10 cellular contexts compared by ENCODE assay signal in genomic region chr2:46239847-46240181, GRCh38. TPM values are rescaled to one million over a fixed set of nuclear protein-coding genes. Genes with fewer than 3 reads are reported as not detected.
DNase-seq lines count a peak whose midpoint lies in the region; ATAC-seq and TF ChIP-seq lines count a peak whose summit lies in the region.
"Had no signal": no experiment of that assay in that cellular context is flagged by ENCODE, and none has a peak within 500 bp of the region (broad histone marks: within the 10 kb centered on the region; RNA-seq: fewer than 3 reads in every experiment).

No MANE protein-coding gene starts in this region.

- H3K4me1 Mint-ChIP-seq in activated naive CD4-positive, alpha-beta T cell treated with anti-CD3 and anti-CD28 coated beads, Interleukin-2, amount 10 ng/mL, durations not matched to agents 7 days and 5 days = peaks cover 44% of the 10 kb centered on the region

- H3K4me3 Mint-ChIP-seq in activated naive CD4-positive, alpha-beta T cell treated with anti-CD3 and anti-CD28 coated beads, Interleukin-2, amount 10 ng/mL, durations not matched to agents 7 days and 5 days = no peak overlapping the region
- H3K4me3 Mint-ChIP-seq: GM23338 had no signal

- no TSS peak for BruUV-seq in PC-9 (replicated peaks; lab: Mats Ljungman, UMichigan)

- peak; percentile 65 for ATAC-seq in GM21447 (IDR thresholded peaks at IDR 0.05; ENCODE audit: unreplicated experiment)
- ATAC-seq in GM21529 (IDR thresholded peaks at IDR 0.05; ENCODE audit: unreplicated experiment) = no peak
- ATAC-seq in aorta (ENCODE audit: low FRiP score) = no peak
- ATAC-seq: GM23338 had no signal

- H3K9me3 ChIP-seq in PC-9 (ENCODE audit: insufficient read depth, low read depth) = no peaks in the 10 kb centered on the region
- H3K9me3 ChIP-seq in aorta (ENCODE audit: control insufficient read depth, low read length) = no peaks in the 10 kb centered on the region

- H3K4me1 ChIP-seq in PC-9 (replicated peaks; ENCODE audit: insufficient read depth) (peaks cover 14% of the 10 kb centered on the region), aorta (ENCODE audit: control insufficient read depth in 1 of 2, insufficient read depth in 2 of 2, low read length in 2 of 2) (no peaks in the 10 kb centered on the region)

- TF ChIP-seq CTCF in PC-9 (conservative IDR thresholded peaks at IDR 0.05) = no peak

- H3K27me3 ChIP-seq in PC-9 (ENCODE audit: insufficient read depth, low read depth) = no peaks in the 10 kb centered on the region
- H3K27me3 ChIP-seq in aorta (ENCODE audit: control insufficient read depth in 1 of 2, insufficient read depth in 2 of 2, low read length in 1 of 2) = no peaks in the 10 kb centered on the region

- peak overlapping the region; percentile 86 for H3K27ac Mint-ChIP-seq in activated naive CD4-positive, alpha-beta T cell treated with anti-CD3 and anti-CD28 coated beads, Interleukin-2, amount 10 ng/mL, durations not matched to agents 7 days and 5 days
- H3K27ac Mint-ChIP-seq: GM23338 had no signal

- H3K4me3 ChIP-seq in PC-9 (no peak overlapping the region), aorta (ENCODE audit: low read length in 2 of 2) (no peak overlapping the region)
- H3K4me3 ChIP-seq: GM23338 had no signal

- H3K27me3 Mint-ChIP-seq in activated naive CD4-positive, alpha-beta T cell treated with anti-CD3 and anti-CD28 coated beads, Interleukin-2, amount 10 ng/mL, durations not matched to agents 7 days and 5 days = no peaks in the 10 kb centered on the region

- H3K27ac ChIP-seq in PC-9 (no peak overlapping the region), aorta (ENCODE audit: low read depth in 1 of 2, low read length in 2 of 2) (no peak overlapping the region)

- no peaks in the 10 kb centered on the region for H3K9me2 ChIP-seq in PC-9 (ENCODE audit: insufficient read depth)

- DNase-seq in activated CD4-positive, CD25-positive, alpha-beta regulatory T cell treated with anti-CD3 and anti-CD28 coated beads, Interleukin-2, amount 50 U/mL, for 16 hours (ENCODE audit: low read depth, low spot score) = peak; percentile 41
- peak; percentile 77 for DNase-seq in activated naive CD4-positive, alpha-beta T cell treated with anti-CD3 and anti-CD28 coated beads, Interleukin-2, amount 10 ng/mL, durations not matched to agents 7 days and 5 days
- peak; percentile 35 to 59 (median 38) for DNase-seq in stimulated activated CD4-positive, alpha-beta T cell treated with anti-CD3 and anti-CD28 coated beads, TNF-alpha, amount 100 ng/mL, for 24 hours (ENCODE audit: low read depth in 3 of 3)
- no peak for DNase-seq in mucosa of gallbladder (ENCODE audit: low spot score)
- no peak for DNase-seq in PC-9
- no peak for DNase-seq in aorta
- DNase-seq: KG1 had no signal

- no peaks in the 10 kb centered on the region for H3K36me3 ChIP-seq in PC-9 (ENCODE audit: low read depth)
- no peaks in the 10 kb centered on the region for H3K36me3 ChIP-seq in aorta (ENCODE audit: control insufficient read depth in 1 of 2, insufficient read depth in 2 of 2, low read length in 1 of 2)

- WGBS in aorta, 2 donors = 95 to 96% methylated on average over 4 of the region's 4 CpGs

- H3F3A ChIP-seq in PC-9 (ENCODE audit: insufficient read depth, low read depth) = peaks cover 4% of the 10 kb centered on the region; the same call in 1 of the 2 replicates

- no peak overlapping the region for H2AFZ ChIP-seq in PC-9
- H2AFZ ChIP-seq: GM23338 had no signal

- no peaks in the 10 kb centered on the region for H3K79me2 ChIP-seq in PC-9 (ENCODE audit: low read depth)

- POLR2A ChIA-PET in PC-9 (lab: Charles Lee; ENCODE audit: unreplicated experiment) = no interaction called here

- H4K20me1 ChIP-seq in PC-9 (ENCODE audit: insufficient read depth) = no peaks in the 10 kb centered on the region

- CTCF ChIA-PET in activated naive CD4-positive, alpha-beta T cell treated with anti-CD3 and anti-CD28 coated beads, Interleukin-2, amount 10 ng/mL, durations not matched to agents 7 days and 5 days (lab: Charles Lee) = interaction anchor here (1.0 to 1.3 kb wide), 4 partner anchors 9 to 176 kb away, joined by 3 to 7 read pairs (median 4); no protein-coding TSS in a partner anchor
- CTCF ChIA-PET in PC-9 (lab: Charles Lee) = no interaction called here

- H3K9me3 Mint-ChIP-seq in activated naive CD4-positive, alpha-beta T cell treated with anti-CD3 and anti-CD28 coated beads, Interleukin-2, amount 10 ng/mL, durations not matched to agents 7 days and 5 days = peaks cover 6% of the 10 kb centered on the region
- H3K9me3 Mint-ChIP-seq: GM23338 had no signal

- intact Hi-C loops in PC-9 (cut with micrococcal nuclease; ENCODE audit: unreplicated experiment) (no loop called here), aorta (cut with DNase I) (no loop called here)

- peaks cover 4% of the 10 kb centered on the region for H3K36me3 Mint-ChIP-seq in activated naive CD4-positive, alpha-beta T cell treated with anti-CD3 and anti-CD28 coated beads, Interleukin-2, amount 10 ng/mL, durations not matched to agents 7 days and 5 days

- H3K4me2 ChIP-seq in PC-9 = no peak overlapping the region
- H3K4me2 ChIP-seq: GM23338 had no signal

RNA-seq across cellular contexts. Expression of gene EPAS1, which starts 57.4 kb away (rescaled TPM):
- 221 TPM for total RNA-seq in mucosa of gallbladder
- total RNA-seq in PC-9 (2021) = 127 and 163 TPM in 2 replicates
- 100 to 1,000 TPM; 414 to 954 TPM for total RNA-seq in aorta
- polyA plus RNA-seq in aorta = 100 to 1,000 TPM; 213 to 392 TPM

Comparison
In these comparisons a context has a peak if more than half of its experiments do, and no peak if none do; other contexts are left out.
1. DNase-seq: peak in activated CD4-positive, CD25-positive, alpha-beta regulatory T cell treated with anti-CD3 and anti-CD28 coated beads, Interleukin-2, amount 50 U/mL, for 16 hours (single experiment), activated naive CD4-positive, alpha-beta T cell treated with anti-CD3 and anti-CD28 coated beads, Interleukin-2, amount 10 ng/mL, durations not matched to agents 7 days and 5 days (single experiment) and stimulated activated CD4-positive, alpha-beta T cell treated with anti-CD3 and anti-CD28 coated beads, TNF-alpha, amount 100 ng/mL, for 24 hours (3 of 3); none in mucosa of gallbladder (single experiment), PC-9 (0 of 2) and aorta (0 of 2).